32 cellular contexts compared by ENCODE assay signal in genomic region chr1:233530665-233531386, GRCh38.
"Had no signal": no experiment of that assay in that cellular context is flagged by ENCODE, and none has a peak within 500 bp of the region (broad histone marks: within the 10 kb centered on the region; RNA-seq: fewer than 3 reads in every experiment).

No MANE protein-coding gene starts in this region.

- H3K4me1 Mint-ChIP-seq: activated B cell treated with CpG ODN at 0.5 μM for 24 hours; activated CD4-positive, alpha-beta T cell treated with anti-CD3 and anti-CD28 coated beads, Interleukin-2, amount 10 ng/mL, durations not matched to agents 24 days and 14 days; activated naive CD8-positive, alpha-beta T cell treated with anti-CD3 and anti-CD28 coated beads for 36 hours; activated T-helper 17 cell treated with anti-CD3 and anti-CD28 coated beads, Interleukin-2, amount 50 U/mL, for 72 hours; T-helper 17 cell had no signal

- FAIRE-seq: astrocyte, TTC549 had no signal

- ATAC-seq: activated CD8-positive, alpha-beta T cell treated with anti-CD3 and anti-CD28 coated beads for 36 hours; activated naive CD4-positive, alpha-beta T cell treated with anti-CD3 and anti-CD28 coated beads, Interleukin-2, amount 50 U/mL, for 72 hours; activated T-cell treated with anti-CD3 and anti-CD28 coated beads, Interleukin-2, amount 50 U/mL, for 4 hours; activated T-cell treated with anti-CD3 and anti-CD28 coated beads, Interleukin-2, amount 50 U/mL, for 72 hours; activated T-helper 17 cell treated with anti-CD3 and anti-CD28 coated beads, Interleukin-2, amount 50 U/mL, for 72 hours; body of pancreas; T-helper 17 cell had no signal

- DNase-seq: activated B cell treated with CpG ODN at 0.5 μM for 24 hours; activated CD4-positive, alpha-beta memory T cell treated with anti-CD3 and anti-CD28 coated beads for 36 hours; activated CD4-positive, alpha-beta T cell treated with anti-CD3 and anti-CD28 coated beads for 4 hours; activated CD4-positive, alpha-beta T cell treated with anti-CD3 and anti-CD28 coated beads, Interleukin-2, amount 10 ng/mL, durations not matched to agents 24 days and 14 days; activated CD4-positive, alpha-beta T cell treated with anti-CD3 and anti-CD28 coated beads, Interleukin-2, amount 50 U/mL, for 1 hour; activated CD4-positive, alpha-beta T cell treated with anti-CD3 and anti-CD28 coated beads, Interleukin-2, amount 50 U/mL, for 4 hours; activated CD4-positive, CD25-positive, alpha-beta regulatory T cell treated with anti-CD3 and anti-CD28 coated beads, Interleukin-2, amount 50 U/mL, for 72 hours; activated CD8-positive, alpha-beta memory T cell treated with anti-CD3 and anti-CD28 coated beads, Interleukin-2, amount 50 U/mL, for 4 hours; activated CD8-positive, alpha-beta T cell treated with anti-CD3 and anti-CD28 coated beads for 36 hours; activated effector memory CD4-positive, alpha-beta T cell treated with anti-CD3 and anti-CD28 coated beads, Interleukin-2, amount 50 U/mL, for 16 hours; activated gamma-delta T cell treated with Interleukin-2 at 50 U/mL for 16 hours; activated naive CD4-positive, alpha-beta T cell; activated naive CD4-positive, alpha-beta T cell treated with anti-CD3 and anti-CD28 coated beads for 36 hours; activated naive CD4-positive, alpha-beta T cell treated with anti-CD3 and anti-CD28 coated beads, Interleukin-2, amount 50 U/mL, for 16 hours; activated naive CD8-positive, alpha-beta T cell treated with anti-CD3 and anti-CD28 coated beads for 36 hours; activated T-cell treated with anti-CD3 and anti-CD28 coated beads for 4 hours; activated T-cell treated with anti-CD3 and anti-CD28 coated beads, Interleukin-2, amount 50 U/mL, for 1 hour; activated T-cell treated with anti-CD3 and anti-CD28 coated beads, Interleukin-2, amount 50 U/mL, for 4 hours; activated T-cell treated with anti-CD3 and anti-CD28 coated beads, Interleukin-2, amount 50 U/mL, for 72 hours; adrenal gland; amniotic stem cell; aorta; body of pancreas; brain microvascular endothelial cell; central memory CD4-positive, alpha-beta T cell; T-helper 17 cell had no signal

- H3K27ac Mint-ChIP-seq: activated B cell treated with CpG ODN at 0.5 μM for 24 hours; activated CD4-positive, alpha-beta memory T cell treated with anti-CD3 and anti-CD28 coated beads for 36 hours; activated CD4-positive, alpha-beta T cell treated with anti-CD3 and anti-CD28 coated beads, Interleukin-2, amount 10 ng/mL, durations not matched to agents 24 days and 14 days; activated CD8-positive, alpha-beta T cell treated with anti-CD3 and anti-CD28 coated beads for 36 hours; activated naive CD4-positive, alpha-beta T cell treated with anti-CD3 and anti-CD28 coated beads for 36 hours; activated naive CD4-positive, alpha-beta T cell treated with anti-CD3 and anti-CD28 coated beads, Interleukin-2, amount 50 U/mL, for 72 hours; activated naive CD8-positive, alpha-beta T cell treated with anti-CD3 and anti-CD28 coated beads for 36 hours; activated T-cell treated with anti-CD3 and anti-CD28 coated beads, Interleukin-2, amount 50 U/mL, for 72 hours; activated T-helper 1 cell treated with anti-CD3 and anti-CD28 coated beads, Interleukin-12 subunit alpha, Interleukin-12 subunit beta, Interleukin-2, Interleukin-4 antibody, amounts not matched to agents 30 ng/mL and 10 ng/mL and 1 ng/mL, durations not matched to agents 14 hours and 24 hours and 36 hours; activated T-helper 17 cell treated with anti-CD3 and anti-CD28 coated beads, Interleukin-2, amount 50 U/mL, for 72 hours; T-helper 17 cell had no signal

- H3K4me3 ChIP-seq: adrenal gland, body of pancreas had no signal

- H3K27ac ChIP-seq: adrenal gland, body of pancreas, brain microvascular endothelial cell, VCaP had no signal

- H3K4me3 Mint-ChIP-seq: activated B cell treated with CpG ODN at 0.5 μM for 24 hours; activated CD4-positive, alpha-beta memory T cell treated with anti-CD3 and anti-CD28 coated beads for 36 hours; activated CD4-positive, alpha-beta T cell treated with anti-CD3 and anti-CD28 coated beads, Interleukin-2, amount 10 ng/mL, durations not matched to agents 24 days and 14 days; activated CD8-positive, alpha-beta T cell treated with anti-CD3 and anti-CD28 coated beads for 36 hours; activated naive CD4-positive, alpha-beta T cell treated with anti-CD3 and anti-CD28 coated beads for 36 hours; activated naive CD8-positive, alpha-beta T cell treated with anti-CD3 and anti-CD28 coated beads for 36 hours; activated T-cell treated with anti-CD3 and anti-CD28 coated beads, Interleukin-2, amount 50 U/mL, for 4 hours; activated T-cell treated with anti-CD3 and anti-CD28 coated beads, Interleukin-2, amount 50 U/mL, for 72 hours; activated T-helper 1 cell treated with anti-CD3 and anti-CD28 coated beads, Interleukin-12 subunit alpha, Interleukin-12 subunit beta, Interleukin-2, Interleukin-4 antibody, amounts not matched to agents 30 ng/mL and 10 ng/mL and 1 ng/mL, durations not matched to agents 14 hours and 24 hours and 36 hours; activated T-helper 17 cell treated with anti-CD3 and anti-CD28 coated beads, Interleukin-2, amount 50 U/mL, for 72 hours; T-helper 17 cell had no signal

- H3K36me3 ChIP-seq: adrenal gland, brain microvascular endothelial cell had no signal

- H3K4me1 ChIP-seq: adrenal gland, body of pancreas had no signal

- H3K36me3 Mint-ChIP-seq: activated CD4-positive, alpha-beta memory T cell treated with anti-CD3 and anti-CD28 coated beads for 36 hours; activated naive CD8-positive, alpha-beta T cell treated with anti-CD3 and anti-CD28 coated beads for 36 hours had no signal

- H3K27me3 ChIP-seq: adrenal gland, body of pancreas, brain microvascular endothelial cell had no signal

- H3K9me3 ChIP-seq: adrenal gland had no signal
